Comparison of ENCODE assay signal across 21 cellular contexts in genomic region chr2:44918095-44918775, GRCh38. TPM values are rescaled to one million over a fixed set of nuclear protein-coding genes. Genes with fewer than 3 reads are reported as not detected.
DNase-seq lines count a peak whose midpoint lies in the region; ATAC-seq, FAIRE-seq and TF ChIP-seq lines count a peak whose summit lies in the region.
"Had no signal": no experiment of that assay in that cellular context is flagged by ENCODE, and none has a peak within 500 bp of the region (broad histone marks: within the 10 kb centered on the region; RNA-seq: fewer than 3 reads in every experiment).

No MANE protein-coding gene starts in this region.

- H3K27me3 ChIP-seq in astrocyte (ENCODE audit: insufficient read depth, low read length), result peaks cover 16% of the 10 kb centered on the region
- H3K27me3 ChIP-seq: upper lobe of left lung had no signal

- H3K4me1 ChIP-seq in astrocyte (ENCODE audit: insufficient read depth, low read length), result peaks cover 9% of the 10 kb centered on the region
- H3K4me1 ChIP-seq: HAP-1, spleen, upper lobe of left lung had no signal

- H4K20me1 ChIP-seq in astrocyte (ENCODE audit: insufficient read depth, low read length), result no peaks in the 10 kb centered on the region

- H3K79me2 ChIP-seq in astrocyte (ENCODE audit: insufficient read depth, low read length), result no peaks in the 10 kb centered on the region

- no peak overlapping the region for H2AFZ ChIP-seq in astrocyte (ENCODE audit: low read depth, low read length)

- no peak overlapping the region for H3K4me3 ChIP-seq in astrocyte (ENCODE audit: insufficient read depth, low read depth, low read length)
- H3K4me3 ChIP-seq: HAP-1, spleen, upper lobe of left lung had no signal

- H3K27ac Mint-ChIP-seq in activated naive CD4-positive, alpha-beta T cell treated with anti-CD3 and anti-CD28 coated beads, Interleukin-2, amount 50 U/mL, for 72 hours, result no peak overlapping the region
- H3K27ac Mint-ChIP-seq in astrocyte (ENCODE audit: unreplicated experiment), result peak overlapping the region; percentile 9
- H3K27ac Mint-ChIP-seq in stimulated activated naive B cell treated with anti-CD40 and anti-IgM and Interleukin-4, amounts not matched to agents 10 μg/mL and 1 μg/mL and 100 μg/mL, for 72 hours, result no peak overlapping the region

- no peak overlapping the region for H3K27ac ChIP-seq in astrocyte (ENCODE audit: low read depth, low read length)
- H3K27ac ChIP-seq: spleen, upper lobe of left lung, WERI-Rb-1 had no signal

- no peak overlapping the region for H3K9ac ChIP-seq in astrocyte (ENCODE audit: low read length)

- no peak for TF ChIP-seq CTCF in astrocyte (IDR thresholded peaks at IDR 0.05; ENCODE audit: insufficient read depth, low read depth, low read length)

- peaks cover 19% of the 10 kb centered on the region for H3K4me1 Mint-ChIP-seq in astrocyte (ENCODE audit: low read depth, unreplicated experiment)
- H3K4me1 Mint-ChIP-seq in stimulated activated naive B cell treated with anti-CD40 and anti-IgM and Interleukin-4, amounts not matched to agents 10 μg/mL and 1 μg/mL and 100 μg/mL, for 72 hours, result peaks cover 4 to 7% of the 10 kb centered on the region in 2 donors

- peaks cover 2% of the 10 kb centered on the region for H3K9me3 ChIP-seq in astrocyte (ENCODE audit: insufficient read depth, low read depth, low read length)
- H3K9me3 ChIP-seq: HAP-1, spleen, upper lobe of left lung had no signal

- FAIRE-seq in astrocyte (lab: Jason Lieb, UNC), result no peak
- FAIRE-seq: D721Med had no signal

- no peaks in the 10 kb centered on the region for H3K36me3 ChIP-seq in astrocyte (ENCODE audit: insufficient read depth, low read length)
- H3K36me3 ChIP-seq: HAP-1, spleen, upper lobe of left lung, WERI-Rb-1 had no signal

- intact Hi-C loops in sciatic nerve (cut with DNase I), result no loop called here

- H3K27me3 Mint-ChIP-seq in astrocyte (ENCODE audit: low read depth, unreplicated experiment), result peaks cover 34% of the 10 kb centered on the region
- H3K27me3 Mint-ChIP-seq in stimulated activated naive B cell treated with anti-CD40 and anti-IgM and Interleukin-4, amounts not matched to agents 10 μg/mL and 1 μg/mL and 100 μg/mL, for 72 hours, result peaks cover 45 to 67% of the 10 kb centered on the region in 2 donors

- H3K4me2 ChIP-seq in astrocyte (ENCODE audit: low read length), result peak overlapping the region; percentile 46

- H3K9me3 Mint-ChIP-seq in activated naive CD4-positive, alpha-beta T cell treated with anti-CD3 and anti-CD28 coated beads, Interleukin-2, amount 50 U/mL, for 72 hours, result no peaks in the 10 kb centered on the region
- peaks cover 4% of the 10 kb centered on the region for H3K9me3 Mint-ChIP-seq in astrocyte (ENCODE audit: unreplicated experiment)
- no peaks in the 10 kb centered on the region for H3K9me3 Mint-ChIP-seq in stimulated activated naive B cell treated with anti-CD40 and anti-IgM and Interleukin-4, amounts not matched to agents 10 μg/mL and 1 μg/mL and 100 μg/mL, for 72 hours

- DNase-seq in activated naive CD4-positive, alpha-beta T cell treated with anti-CD3 and anti-CD28 coated beads, Interleukin-2, amount 50 U/mL, for 72 hours (ENCODE audit: low spot score in 2 of 2), result no peak
- DNase-seq in activated naive CD4-positive, alpha-beta T cell (lab: John Stamatoyannopoulos, UW), result no peak
- DNase-seq in LHCN-M2 (ENCODE audit: low read depth) (peak; percentile 19), astrocyte (ENCODE audit: low read depth) (peak; percentile 61), GOT3 (lab: John Stamatoyannopoulos, UW) (no peak), NCI-H2081 treated with DMSO at 0.1 percent for 48 hours (lab: John Stamatoyannopoulos, UW) (no peak), sciatic nerve (ENCODE audit: low spot score) (no peak)
- no peak for DNase-seq in stimulated activated naive B cell treated with anti-CD40 and anti-IgM and Interleukin-4, amounts not matched to agents 10 μg/mL and 1 μg/mL and 100 μg/mL, for 72 hours
- DNase-seq: activated CD8-positive, alpha-beta memory T cell treated with anti-CD3 and anti-CD28 coated beads, Interleukin-2, amount 50 U/mL, for 4 hours; amniotic stem cell; dermis blood vessel endothelial cell; midbrain; NCI-H510A; SHP77; spleen; upper lobe of left lung; WERI-Rb-1 had no signal

- H3K36me3 Mint-ChIP-seq in activated naive CD4-positive, alpha-beta T cell treated with anti-CD3 and anti-CD28 coated beads, Interleukin-2, amount 50 U/mL, for 72 hours, result no peaks in the 10 kb centered on the region
- no peaks in the 10 kb centered on the region for H3K36me3 Mint-ChIP-seq in astrocyte (ENCODE audit: low read depth, unreplicated experiment)
- H3K36me3 Mint-ChIP-seq in stimulated activated naive B cell treated with anti-CD40 and anti-IgM and Interleukin-4, amounts not matched to agents 10 μg/mL and 1 μg/mL and 100 μg/mL, for 72 hours, result peaks cover 0 to 1% of the 10 kb centered on the region in 2 donors

- no peak overlapping the region for H3K4me3 Mint-ChIP-seq in astrocyte (ENCODE audit: unreplicated experiment)
- no peak overlapping the region for H3K4me3 Mint-ChIP-seq in stimulated activated naive B cell treated with anti-CD40 and anti-IgM and Interleukin-4, amounts not matched to agents 10 μg/mL and 1 μg/mL and 100 μg/mL, for 72 hours

- ATAC-seq in activated naive CD4-positive, alpha-beta T cell treated with anti-CD3 and anti-CD28 coated beads, Interleukin-2, amount 50 U/mL, for 72 hours, result peak; percentile 70 to 86
- peak; percentile 42 to 56 for ATAC-seq in stimulated activated naive B cell treated with anti-CD40 and anti-IgM and Interleukin-4, amounts not matched to agents 10 μg/mL and 1 μg/mL and 100 μg/mL, for 72 hours (replicated peaks)
- ATAC-seq in sciatic nerve, result no peak

RNA-seq across cellular contexts. Expression of gene SIX3, which starts 23.3 kb away (rescaled TPM):
- total RNA-seq in activated naive CD4-positive, alpha-beta T cell treated with anti-CD3 and anti-CD28 coated beads, Interleukin-2, amount 50 U/mL, for 72 hours, result not detected
- not detected in 2 replicates for total RNA-seq in LHCN-M2 (2014; rRNA removed)
- polyA plus RNA-seq in LHCN-M2 (2012), result 0.09 TPM
- 0.48 and 1.7 TPM in 2 replicates for total RNA-seq in astrocyte
- total RNA-seq in sciatic nerve, result not detected
- total RNA-seq: dermis blood vessel endothelial cell, osteoblast, spleen, upper lobe of left lung had no signal
- polyA plus RNA-seq: AG04450 had no signal

Comparison
In these comparisons a context has a peak if more than half of its experiments do, and no peak if none do; other contexts are left out.
1. DNase-seq: peak in LHCN-M2 (single experiment) and astrocyte (single experiment); none in activated naive CD4-positive, alpha-beta T cell treated with anti-CD3 and anti-CD28 coated beads, Interleukin-2, amount 50 U/mL, for 72 hours (0 of 2), activated naive CD4-positive, alpha-beta T cell (0 of 4), stimulated activated naive B cell treated with anti-CD40 and anti-IgM and Interleukin-4, amounts not matched to agents 10 μg/mL and 1 μg/mL and 100 μg/mL, for 72 hours (single experiment), GOT3 (single experiment), NCI-H2081 treated with DMSO at 0.1 percent for 48 hours (single experiment) and sciatic nerve (single experiment).